27 cellular contexts compared by ENCODE assay signal in the genomic region with DNA sequence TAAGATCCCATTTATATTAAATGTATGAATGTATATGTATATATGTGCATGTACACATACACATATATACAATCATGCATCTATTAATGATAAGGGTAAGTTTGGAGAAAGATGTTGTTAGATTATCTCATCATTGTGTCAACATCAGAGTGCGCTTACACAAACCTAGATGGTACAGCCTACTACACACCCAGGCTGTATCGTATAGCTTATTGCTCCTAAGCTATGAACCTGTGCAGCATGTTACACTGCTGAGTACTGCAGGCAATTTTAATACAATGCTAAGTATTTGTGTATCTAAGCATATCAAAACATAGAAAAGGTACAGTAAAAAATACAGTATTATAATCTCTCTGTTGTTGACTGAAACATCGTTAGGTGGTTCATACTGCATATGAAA.
"Had no signal": no experiment of that assay in that cellular context is flagged by ENCODE, and none has a peak within 500 bp of the region (broad histone marks: within the 10 kb centered on the region; RNA-seq: fewer than 3 reads in every experiment).

No MANE protein-coding gene starts in this region.

- H3K27ac ChIP-seq: stomach, suprapubic skin, testis, thoracic aorta, thyroid gland, tibial artery, tibial nerve, transverse colon, upper lobe of left lung, upper lobe of right lung, uterus, vagina had no signal

- H3K27me3 ChIP-seq: stomach, suprapubic skin, testis, thyroid gland, tibial artery, tibial nerve, transverse colon, upper lobe of left lung, upper lobe of right lung, uterus, vagina had no signal

- FAIRE-seq: urothelium cell line had no signal

- H3K36me3 ChIP-seq: stomach, suprapubic skin, thoracic aorta, thyroid gland, tibial artery, tibial nerve, transverse colon, upper lobe of left lung, upper lobe of right lung, uterus, vagina had no signal

- H3K9me3 ChIP-seq: testis, thyroid gland, upper lobe of left lung, uterus, vagina had no signal

- H3K4me1 ChIP-seq: testis, thyroid gland, transverse colon, uterus, vagina had no signal

- H3K4me3 ChIP-seq: stomach, suprapubic skin, testis, thoracic aorta, thyroid gland, tibial artery, tibial nerve, transverse colon, upper lobe of left lung, upper lobe of right lung, uterus, vagina had no signal

- ATAC-seq: stimulated activated effector memory CD8-positive, alpha-beta T cell treated with anti-CD3 and anti-CD28 coated beads, Interleukin-12 subunit alpha, Interleukin-12 subunit beta, amount 100 ng/mL, for 72 hours; stimulated activated memory B cell treated with anti-CD40 and anti-IgM and Interleukin-4, amounts not matched to agents 10 μg/mL and 1 μg/mL and 100 μg/mL, for 72 hours; stimulated activated naive B cell treated with anti-CD40 and anti-IgM and Interleukin-4, amounts not matched to agents 10 μg/mL and 1 μg/mL and 100 μg/mL, for 72 hours; stimulated activated naive CD8-positive, alpha-beta T cell treated with anti-CD3 and anti-CD28 coated beads, Interleukin-15, amount 100 ng/mL, for 72 hours; stimulated activated naive CD8-positive, alpha-beta T cell treated with anti-CD3 and anti-CD28 coated beads, Interleukin-15, Interleukin-2, amounts not matched to agents 100 U/mL and 50 U/mL, for 24 hours; upper lobe of right lung had no signal

- DNase-seq: stimulated activated CD4-positive, alpha-beta T cell treated with anti-CD3 and anti-CD28 coated beads, Interleukin-2, amount 100 ng/mL, for 48 hours; stimulated activated CD4-positive, alpha-beta T cell treated with anti-CD3 and anti-CD28 coated beads, Interleukin-4, amount 100 ng/mL, for 1 hour; stimulated activated CD4-positive, alpha-beta T cell treated with anti-CD3 and anti-CD28 coated beads, Interleukin-4, amount 100 ng/mL, for 24 hours; stimulated activated CD4-positive, alpha-beta T cell treated with anti-CD3 and anti-CD28 coated beads, Interleukin-4, amount 100 ng/mL, for 4 hours; stimulated activated CD8-positive, alpha-beta memory T cell treated with anti-CD3 and anti-CD28 coated beads, Interleukin-4, amount 100 ng/mL, for 48 hours; stimulated activated naive B cell treated with anti-CD40 and anti-IgM and Interleukin-4, amounts not matched to agents 10 μg/mL and 1 μg/mL and 100 μg/mL, for 72 hours; stimulated activated naive CD4-positive, alpha-beta T cell; stimulated activated naive CD4-positive, alpha-beta T cell treated with Interleukin-2 at 50 U/mL for 16 hours; stimulated activated naive CD8-positive, alpha-beta T cell treated with anti-CD3 and anti-CD28 coated beads, Interleukin-15, amount 100 ng/mL, for 72 hours; stimulated activated naive CD8-positive, alpha-beta T cell treated with anti-CD3 and anti-CD28 coated beads, Interleukin-15, Interleukin-2, amounts not matched to agents 100 U/mL and 50 U/mL, for 24 hours; stomach; substantia nigra; testis; thyroid gland; tibial artery; transverse colon; trophoblast cell; upper lobe of left lung; upper lobe of right lung; uterus had no signal
